28 cellular contexts compared by ENCODE assay signal in genomic region chr10:105068497-105068896, GRCh38.
A peak's percentile ranks its signal among the peaks of the same experiment; 100 is the strongest.
DNase-seq lines count a peak whose midpoint lies in the region; ATAC-seq and TF ChIP-seq lines count a peak whose summit lies in the region.
"Had no signal": no experiment of that assay in that cellular context is flagged by ENCODE, and none has a peak within 500 bp of the region (broad histone marks: within the 10 kb centered on the region; RNA-seq: fewer than 3 reads in every experiment).

No MANE protein-coding gene starts in this region.

- H2AFZ ChIP-seq in GM23248 = no peak overlapping the region

- no peaks in the 10 kb centered on the region for H3K9me2 ChIP-seq in GM23248 (ENCODE audit: insufficient read depth)

- no peak overlapping the region for H3K4me3 ChIP-seq in AG04449 (ENCODE audit: low read depth, low read length)
- no peak overlapping the region for H3K4me3 ChIP-seq in GM23248
- H3K4me3 ChIP-seq in astrocyte of the cerebellum (ENCODE audit: low read depth, low read length) = no peak overlapping the region
- H3K4me3 ChIP-seq: A549, K562, right atrium auricular region, upper lobe of right lung had no signal

- no peaks in the 10 kb centered on the region for H3K27me3 ChIP-seq in GM23248 (replicated peaks; ENCODE audit: insufficient read depth)
- H3K27me3 ChIP-seq: right atrium auricular region, upper lobe of right lung had no signal

- TF ChIP-seq CTCF in AG04449 (IDR thresholded peaks at IDR 0.05; ENCODE audit: insufficient read depth, low read length, missing control alignments) (no peak), astrocyte of the cerebellum (IDR thresholded peaks at IDR 0.05; ENCODE audit: low read depth, low read length, missing control alignments) (no peak)

- POLR2A ChIA-PET in AG04449 (lab: Yijun Ruan, JAX) = no interaction called here

- no peak for ATAC-seq in GM19395 (IDR thresholded peaks at IDR 0.05; ENCODE audit: unreplicated experiment)
- ATAC-seq: A549; activated CD4-positive, alpha-beta T cell treated with anti-CD3 and anti-CD28 coated beads for 36 hours; activated CD8-positive, alpha-beta T cell treated with anti-CD3 and anti-CD28 coated beads for 36 hours; K562; upper lobe of right lung had no signal

- no peaks in the 10 kb centered on the region for H3K36me3 ChIP-seq in GM23248 (ENCODE audit: low read depth)
- H3K36me3 ChIP-seq: right atrium auricular region, upper lobe of right lung had no signal

- no peaks in the 10 kb centered on the region for H3K79me2 ChIP-seq in GM23248 (ENCODE audit: insufficient read depth)

- in situ Hi-C loops in GM23248 (cut with MboI) (no loop called here), astrocyte of the cerebellum (cut with HindIII; ENCODE audit: low sequenced_read_pairs) (no loop called here)

- no peak overlapping the region for H3K27ac ChIP-seq in GM23248
- H3K27ac ChIP-seq: A549, right atrium auricular region, upper lobe of right lung had no signal

- peaks cover 18% of the 10 kb centered on the region for H3F3A ChIP-seq in GM23248 (ENCODE audit: insufficient read depth)

- H3K4me1 ChIP-seq in GM23248 (ENCODE audit: insufficient read depth) = peaks cover 8% of the 10 kb centered on the region
- H3K4me1 ChIP-seq: A549, right atrium auricular region, upper lobe of right lung had no signal

- H3K9me3 ChIP-seq in GM23248 (ENCODE audit: low read depth) = no peaks in the 10 kb centered on the region
- H3K9me3 ChIP-seq: A549, right atrium auricular region, upper lobe of right lung had no signal

- H4K20me1 ChIP-seq in GM23248 (ENCODE audit: insufficient read depth) = no peaks in the 10 kb centered on the region

- WGBS in GM23248 (ENCODE audit: low coverage in 1 of 2, low lambda C conversion rate in 2 of 2, missing lambda C conversion rate in 2 of 2), 2 experiments = 1 to 8% methylated on average over 3 of the region's 3 CpGs

- H3K4me2 ChIP-seq in GM23248 (ENCODE audit: unreplicated experiment) = no peak overlapping the region
- H3K4me2 ChIP-seq: A549 had no signal

- H3K9ac ChIP-seq in GM23248 = no peak overlapping the region

- CTCF ChIA-PET in AG04449 (lab: Yijun Ruan, JAX) = no interaction called here

- DNase-seq in AG04449 (ENCODE audit: low read depth, low spot score) (peak; percentile 12), GM23248 (peak; percentile 56), astrocyte of the cerebellum (ENCODE audit: low read depth) (peak; percentile 1), glomerular visceral epithelial cell (ENCODE audit: extremely low spot score) (peak; percentile 8), NCI-H1417 treated with DMSO at 0.1 percent for 48 hours (lab: John Stamatoyannopoulos, UW) (no peak), UCSD-AML1 (lab: John Stamatoyannopoulos, UW; ENCODE audit: unreplicated experiment) (no peak), DMS114 treated with DMSO at 0.1 percent for 48 hours (lab: John Stamatoyannopoulos, UW; ENCODE audit: unreplicated experiment) (no peak)
- DNase-seq: activated CD4-positive, alpha-beta T cell treated with anti-CD3 and anti-CD28 coated beads for 36 hours; activated CD8-positive, alpha-beta memory T cell treated with anti-CD3 and anti-CD28 coated beads, Interleukin-2, amount 50 U/mL, for 48 hours; activated CD8-positive, alpha-beta T cell treated with anti-CD3 and anti-CD28 coated beads for 36 hours; activated naive CD4-positive, alpha-beta T cell treated with Interleukin-2 at 50 U/mL for 16 hours; C1 segment of cervical spinal cord; HCEC 1CT; head of caudate nucleus; islet precursor cell; MM.1S; naive B cell; NCI-H1105 treated with DMSO at 0.1 percent for 48 hours; NCI-H2029 treated with DMSO at 0.1 percent for 48 hours; NCI-H226; SIG-M5; stimulated activated CD4-positive, alpha-beta T cell treated with anti-CD3 and anti-CD28 coated beads, Interleukin-1b, Interleukin-23, amount 100 ng/mL, for 48 hours; stimulated activated naive CD4-positive, alpha-beta T cell treated with Interleukin-2 at 50 U/mL for 16 hours; upper lobe of right lung had no signal

Comparison
In these comparisons a context has a peak if more than half of its experiments do, and no peak if none do; other contexts are left out.
1. DNase-seq: peak in AG04449 (single experiment), GM23248 (single experiment), astrocyte of the cerebellum (single experiment) and glomerular visceral epithelial cell (single experiment); none in NCI-H1417 treated with DMSO at 0.1 percent for 48 hours (single experiment), UCSD-AML1 (single experiment) and DMS114 treated with DMSO at 0.1 percent for 48 hours (single experiment).